Comparison of ENCODE assay signal across 1 cellular context in genomic region chr5:125550237-125550636, GRCh38.
TF ChIP-seq lines count a peak whose summit lies in the region.

No MANE protein-coding gene starts in this region.

TF ChIP-seq in HEK293, 187 proteins besides CTCF, POLR2A, EP300 and RAD21 (continued from another document and continues in another):
- TF ChIP-seq PRDM6 (tag by site-specific recombination; IDR thresholded peaks at IDR 0.05): peak; percentile 93
- TF ChIP-seq ZBTB17 (tag by site-specific recombination; IDR thresholded peaks at IDR 0.05): peak; percentile 82
- no peak for TF ChIP-seq ZNF747 (tag by site-specific recombination; IDR thresholded peaks at IDR 0.05)
- TF ChIP-seq ZNF549 (tag by site-specific recombination; IDR thresholded peaks at IDR 0.05): no peak
- peak; percentile 88 for TF ChIP-seq GLIS1 (tag by site-specific recombination; IDR thresholded peaks at IDR 0.05)
- peak; percentile 65 for TF ChIP-seq PATZ1 (tag by site-specific recombination; IDR thresholded peaks at IDR 0.05)
- no peak for TF ChIP-seq ZNF23 (tag by site-specific recombination; IDR thresholded peaks at IDR 0.05; ENCODE audit: borderline replicate concordance)
- peak; percentile 43; the same call in 1 of the 2 replicates for TF ChIP-seq ZNF391 (tag by site-specific recombination; IDR thresholded peaks at IDR 0.05; ENCODE audit: borderline replicate concordance, low read depth)
- peak; percentile 63 for TF ChIP-seq ZNF513 (tag by site-specific recombination; IDR thresholded peaks at IDR 0.05)
- TF ChIP-seq ZNF324 (tag by site-specific recombination; IDR thresholded peaks at IDR 0.05): 0 out of 2 replicates have a peak, but pooled peaks have one; percentile 50
- TF ChIP-seq ZNF148 (tag by site-specific recombination; IDR thresholded peaks at IDR 0.05; ENCODE audit: borderline replicate concordance): peak; percentile 98
- no peak for TF ChIP-seq ZNF596 (tag by site-specific recombination; IDR thresholded peaks at IDR 0.05)
- no peak for TF ChIP-seq ZNF157 (tag by site-specific recombination; IDR thresholded peaks at IDR 0.05)
- no peak for TF ChIP-seq ZNF362 (tag by site-specific recombination; IDR thresholded peaks at IDR 0.05)
- TF ChIP-seq TRIM28 (IDR thresholded peaks at IDR 0.05; ENCODE audit: borderline replicate concordance, low read length): no peak
- no peak for TF ChIP-seq ZNF114 (tag by site-specific recombination; IDR thresholded peaks at IDR 0.05)
- TF ChIP-seq ZNF18 (tag by site-specific recombination; IDR thresholded peaks at IDR 0.05): peak; percentile 89
- TF ChIP-seq FEZF1 (tag by site-specific recombination; IDR thresholded peaks at IDR 0.05): peak; percentile 96
- TF ChIP-seq ZNF792 (tag by site-specific recombination; IDR thresholded peaks at IDR 0.05): no peak
- TF ChIP-seq KLF8 (tag by site-specific recombination; IDR thresholded peaks at IDR 0.05): peak; percentile 67; the same call in 1 of the 2 replicates
- no peak for TF ChIP-seq ZNF174 (tag by site-specific recombination; IDR thresholded peaks at IDR 0.05)
- TF ChIP-seq OVOL3 (tag by site-specific recombination; IDR thresholded peaks at IDR 0.05): peak; percentile 83
- no peak for TF ChIP-seq AEBP2 (tag by site-specific recombination; IDR thresholded peaks at IDR 0.05; ENCODE audit: borderline replicate concordance)
- TF ChIP-seq MZF1 (tag by site-specific recombination; IDR thresholded peaks at IDR 0.05; ENCODE audit: borderline replicate concordance): peak; percentile 98
- TF ChIP-seq ZNF561 (tag by site-specific recombination; IDR thresholded peaks at IDR 0.05; ENCODE audit: borderline replicate concordance): peak; percentile 60; the same call in 1 of the 2 replicates
- TF ChIP-seq OSR2 (tag by site-specific recombination; IDR thresholded peaks at IDR 0.05): peak; percentile 85
- no peak for TF ChIP-seq ZSCAN5A (tag by site-specific recombination; IDR thresholded peaks at IDR 0.05)
- TF ChIP-seq ZNF426 (tag by site-specific recombination; IDR thresholded peaks at IDR 0.05): no peak
- TF ChIP-seq ZNF423 (tag by site-specific recombination; IDR thresholded peaks at IDR 0.05): peak; percentile 61; the same call in 1 of the 2 replicates
- no peak for TF ChIP-seq ZBTB10 (tag by site-specific recombination; IDR thresholded peaks at IDR 0.05)
- no peak for TF ChIP-seq ZNF16 (tag by site-specific recombination; IDR thresholded peaks at IDR 0.05; ENCODE audit: low read depth)
- TF ChIP-seq ZNF510 (tag by site-specific recombination; IDR thresholded peaks at IDR 0.05; ENCODE audit: insufficient replicate concordance): no peak
- TF ChIP-seq ZNF660 (tag by site-specific recombination; IDR thresholded peaks at IDR 0.05): peak; percentile 42; the same call in 1 of the 2 replicates
- TF ChIP-seq ZNF2 (tag by site-specific recombination; IDR thresholded peaks at IDR 0.05): 0 out of 2 replicates have a peak, but pooled peaks have one; percentile 65
- no peak for TF ChIP-seq ZNF37A (tag by site-specific recombination; IDR thresholded peaks at IDR 0.05)
- peak; percentile 81; the same call in 1 of the 2 replicates for TF ChIP-seq GLI2 (tag by site-specific recombination; IDR thresholded peaks at IDR 0.05; ENCODE audit: borderline replicate concordance, low read depth)
- peak; percentile 73 for TF ChIP-seq ZNF501 (tag by site-specific recombination; IDR thresholded peaks at IDR 0.05)
- TF ChIP-seq ZNF223 (tag by site-specific recombination; IDR thresholded peaks at IDR 0.05): no peak
- TF ChIP-seq ZNF843 (tag by site-specific recombination; IDR thresholded peaks at IDR 0.05): peak; percentile 99
- TF ChIP-seq GLIS2 (tag by site-specific recombination; IDR thresholded peaks at IDR 0.05): no peak
- no peak for TF ChIP-seq ZNF202 (tag by site-specific recombination; IDR thresholded peaks at IDR 0.05; ENCODE audit: borderline replicate concordance)
- no peak for TF ChIP-seq ZBTB49 (tag by site-specific recombination; IDR thresholded peaks at IDR 0.05; ENCODE audit: low read depth)
